8 cellular contexts compared by ENCODE assay signal in the genomic region with DNA sequence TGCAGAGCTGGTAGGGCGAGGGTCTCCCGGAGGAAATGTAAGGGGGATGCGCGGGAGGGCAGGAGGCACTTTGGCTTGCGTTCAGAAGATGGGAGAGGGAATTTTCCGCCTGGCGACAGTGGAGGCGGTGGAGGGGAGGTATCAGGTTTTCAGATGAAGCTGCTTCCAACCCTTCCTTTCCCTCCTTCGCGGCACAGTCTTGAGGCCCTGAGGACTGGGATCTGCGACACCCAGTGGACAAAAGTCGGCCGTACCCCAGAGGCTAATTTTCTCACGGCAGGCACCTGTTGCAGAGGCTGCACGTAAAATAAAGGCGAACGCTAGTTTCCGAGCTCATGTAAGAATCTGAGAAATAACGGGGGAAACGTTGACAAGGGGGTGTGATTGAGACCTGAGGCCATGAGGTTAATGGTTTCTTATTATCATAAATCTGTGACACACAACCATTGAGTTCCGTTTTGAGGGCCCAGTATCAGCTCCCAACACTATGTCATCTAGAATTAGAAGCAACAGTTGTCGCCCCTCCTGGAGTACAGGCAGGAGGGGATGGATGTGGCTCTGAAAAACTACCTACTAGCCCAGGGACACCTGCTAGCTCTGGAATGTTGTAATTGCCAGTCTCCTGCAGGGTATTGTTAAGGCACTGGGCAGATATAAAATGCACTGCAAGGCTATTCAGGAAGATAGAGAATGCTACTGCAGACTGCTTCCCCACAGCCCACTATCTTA. TPM values are rescaled to one million over a fixed set of nuclear protein-coding genes. Genes with fewer than 3 reads are reported as not detected.
A peak's percentile ranks its signal among the peaks of the same experiment; 100 is the strongest.
DNase-seq lines count a peak whose midpoint lies in the region; ATAC-seq and TF ChIP-seq lines count a peak whose summit lies in the region.

No MANE protein-coding gene starts in this region.

- H3K4me3 ChIP-seq in GM12875 (ENCODE audit: low read depth, low read length): peak overlapping the region; percentile 67

- peak; percentile 38; the same call in 1 of the 2 replicates for TF ChIP-seq CTCF in GM12875 (IDR thresholded peaks at IDR 0.05; ENCODE audit: borderline replicate concordance, insufficient read depth, low read depth, low read length)

- peak; percentile 45 for ATAC-seq in HG03064 (IDR thresholded peaks at IDR 0.05; ENCODE audit: low read depth, unreplicated experiment)

- DNase-seq in A172 (ENCODE audit: low spot score) (peak; percentile 29), NCI-H2196 treated with DMSO at 0.1 percent for 48 hours (lab: John Stamatoyannopoulos, UW; ENCODE audit: unreplicated experiment) (peak; percentile 16), ecto neural progenitor cell (ENCODE audit: low spot score) (peak; percentile 71), medulla oblongata (ENCODE audit: extremely low spot score) (peak; percentile 68)
- peak; percentile 52 for DNase-seq in activated CD4-positive, alpha-beta T cell treated with anti-CD3 and anti-CD28 coated beads, Interleukin-2, amount 50 U/mL, for 1 hour
- peak; percentile 14 for DNase-seq in stimulated activated CD8-positive, alpha-beta memory T cell treated with anti-CD3 and anti-CD28 coated beads, Interleukin-15, amount 100 ng/mL, for 1 hour (ENCODE audit: low read depth)

RNA-seq across cellular contexts. Expression of a gene that starts 1.1 kb away (rescaled TPM):
- total RNA-seq in A172 (2014; rRNA removed; shearing (Covaris generic)): 0.60 TPM in 1 of 2 replicates, not detected in the other

RNA-seq across cellular contexts. Expression of a gene that starts 37.4 kb away (rescaled TPM):
- total RNA-seq in A172 (2014; rRNA removed; shearing (Covaris generic)): 2.9 and 4.2 TPM in 2 replicates

RNA-seq across cellular contexts. Expression of a gene that starts 43.4 kb away (rescaled TPM):
- 0.84 and 6.6 TPM in 2 replicates for total RNA-seq in A172 (2014; rRNA removed; shearing (Covaris generic))

RNA-seq across cellular contexts. Expression of a gene that starts 52.9 kb away (rescaled TPM):
- 18.5 and 20.0 TPM in 2 replicates for total RNA-seq in A172 (2014; rRNA removed; shearing (Covaris generic))

Comparison
In these comparisons a context has a peak if more than half of its experiments do, and no peak if none do; other contexts are left out.
1. Peak in every context shown above with its lines: DNase-seq, ATAC-seq and H3K4me3 ChIP-seq.
2. DNase-seq: peak in every context shown above with its lines; median percentile 71 in ecto neural progenitor cell; 68 in medulla oblongata; 52 in activated CD4-positive, alpha-beta T cell treated with anti-CD3 and anti-CD28 coated beads, Interleukin-2, amount 50 U/mL, for 1 hour; 29 in A172; 16 in NCI-H2196 treated with DMSO at 0.1 percent for 48 hours; 14 in stimulated activated CD8-positive, alpha-beta memory T cell treated with anti-CD3 and anti-CD28 coated beads, Interleukin-15, amount 100 ng/mL, for 1 hour.